Comparison of ENCODE assay signal across 1 cellular context in the genomic region with DNA sequence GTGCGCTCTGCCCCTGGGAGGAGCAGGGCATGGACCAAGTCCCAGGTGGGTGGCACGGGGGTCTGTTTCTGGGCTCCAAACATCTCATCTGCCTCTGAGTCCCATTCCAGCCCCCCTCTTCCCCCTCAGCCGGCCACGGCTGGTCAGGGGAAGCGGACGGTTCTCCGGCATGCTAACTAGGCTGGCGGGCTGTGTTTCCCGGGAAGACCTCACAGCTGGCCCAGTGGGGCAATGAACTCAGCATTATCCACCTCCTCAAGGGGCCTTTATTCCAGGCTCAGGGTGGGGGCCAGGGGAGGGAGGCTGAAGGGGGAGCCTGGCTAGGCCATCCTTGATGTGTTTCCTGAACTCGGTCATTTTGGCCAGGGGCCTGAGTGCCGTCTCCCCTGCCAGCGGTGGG.
TF ChIP-seq lines count a peak whose summit lies in the region.

No MANE protein-coding gene starts in this region.

TF ChIP-seq in H1, 55 proteins besides CTCF, POLR2A, EP300 and RAD21:
- TF ChIP-seq, protein P1, sequence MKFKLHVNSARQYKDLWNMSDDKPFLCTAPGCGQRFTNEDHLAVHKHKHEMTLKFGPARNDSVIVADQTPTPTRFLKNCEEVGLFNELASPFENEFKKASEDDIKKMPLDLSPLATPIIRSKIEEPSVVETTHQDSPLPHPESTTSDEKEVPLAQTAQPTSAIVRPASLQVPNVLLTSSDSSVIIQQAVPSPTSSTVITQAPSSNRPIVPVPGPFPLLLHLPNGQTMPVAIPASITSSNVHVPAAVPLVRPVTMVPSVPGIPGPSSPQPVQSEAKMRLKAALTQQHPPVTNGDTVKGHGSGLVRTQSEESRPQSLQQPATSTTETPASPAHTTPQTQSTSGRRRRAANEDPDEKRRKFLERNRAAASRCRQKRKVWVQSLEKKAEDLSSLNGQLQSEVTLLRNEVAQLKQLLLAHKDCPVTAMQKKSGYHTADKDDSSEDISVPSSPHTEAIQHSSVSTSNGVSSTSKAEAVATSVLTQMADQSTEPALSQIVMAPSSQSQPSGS (IDR thresholded peaks at IDR 0.05; ENCODE audit: low read length) = no peak
- no peak for TF ChIP-seq RFX5 (IDR thresholded peaks at IDR 0.05; ENCODE audit: borderline replicate concordance, low read depth, low read length)
- TF ChIP-seq MAFK (IDR thresholded peaks at IDR 0.05; ENCODE audit: low read depth, low read length) = no peak; the same call in 1 of the 2 replicates
- no peak for TF ChIP-seq YY1 (IDR thresholded peaks at IDR 0.05; ENCODE audit: low read depth, low read length)
- peak in 1 of 2 experiments; percentile 77; a peak in 2 of 4 replicates for TF ChIP-seq SIN3A (conservative IDR thresholded peaks at IDR 0.05 in 1 of 2, IDR thresholded peaks at IDR 0.05 in 1 of 2; ENCODE audit: low read depth in 1 of 2, low read length in 2 of 2)
- no peak for TF ChIP-seq MAX (IDR thresholded peaks at IDR 0.05)
- peak; percentile 37 for TF ChIP-seq ASH2L (IDR thresholded peaks at IDR 0.05; ENCODE audit: low read length)
